17 cellular contexts compared by ENCODE assay signal in genomic region chr4:163592207-163592606, GRCh38.
DNase-seq lines count a peak whose midpoint lies in the region; FAIRE-seq and TF ChIP-seq lines count a peak whose summit lies in the region.
"Had no signal": no experiment of that assay in that cellular context is flagged by ENCODE, and none has a peak within 500 bp of the region (broad histone marks: within the 10 kb centered on the region; RNA-seq: fewer than 3 reads in every experiment).

No MANE protein-coding gene starts in this region.

- H3K9me2 ChIP-seq in OCI-LY7 (ENCODE audit: insufficient read depth, low read length) (no peaks in the 10 kb centered on the region), neural cell (ENCODE audit: insufficient read depth, low read length) (no peaks in the 10 kb centered on the region)

- CTCF ChIA-PET in OCI-LY7 (lab: Charles Lee; ENCODE audit: unreplicated experiment): interaction anchor here (0.7 to 1.8 kb wide), 4 partner anchors 8 to 73 kb away, joined by 3 to 8 read pairs (median 4); no protein-coding TSS in a partner anchor
- CTCF ChIA-PET in activated CD4-positive, alpha-beta memory T cell treated with anti-CD3 and anti-CD28 coated beads, Interleukin-2, amount 10 ng/mL, durations not matched to agents 7 days and 5 days (lab: Charles Lee): no interaction called here

- H3K4me3 ChIP-seq in OCI-LY7 (ENCODE audit: low read depth, low read length, poor library complexity, severe bottlenecking) (peak overlapping the region; percentile 57), neural cell (ENCODE audit: low read length) (no peak overlapping the region)
- H3K4me3 ChIP-seq: dorsolateral prefrontal cortex, testis had no signal

- no peaks in the 10 kb centered on the region for H3K27me3 ChIP-seq in neural cell (ENCODE audit: insufficient read depth, low read depth, low read length)
- H3K27me3 ChIP-seq: dorsolateral prefrontal cortex, testis had no signal

- no peak for TF ChIP-seq EP300 in neural cell (conservative IDR thresholded peaks at IDR 0.05; ENCODE audit: poor library complexity, severe bottlenecking)

- H3K27ac Mint-ChIP-seq in activated CD4-positive, alpha-beta memory T cell treated with anti-CD3 and anti-CD28 coated beads, Interleukin-2, amount 10 ng/mL, durations not matched to agents 7 days and 5 days: no peak overlapping the region
- H3K27ac Mint-ChIP-seq: immature natural killer cell, T-cell had no signal

- no peaks in the 10 kb centered on the region for H3F3A ChIP-seq in neural cell (ENCODE audit: insufficient read depth, low read length, poor library complexity, severe bottlenecking)

- no peak overlapping the region for H3K9ac ChIP-seq in neural cell (ENCODE audit: low read length)

- no peaks in the 10 kb centered on the region for H3K36me3 Mint-ChIP-seq in activated CD4-positive, alpha-beta memory T cell treated with anti-CD3 and anti-CD28 coated beads, Interleukin-2, amount 10 ng/mL, durations not matched to agents 7 days and 5 days (ENCODE audit: low read depth)
- H3K36me3 Mint-ChIP-seq: immature natural killer cell had no signal

- H3K9me3 ChIP-seq in OCI-LY7 (ENCODE audit: low read length): peaks cover 28% of the 10 kb centered on the region
- no peaks in the 10 kb centered on the region for H3K9me3 ChIP-seq in neural cell (ENCODE audit: low read length)
- H3K9me3 ChIP-seq: testis had no signal

- H4K20me1 ChIP-seq in OCI-LY7 (ENCODE audit: insufficient read depth, low read length) (no peaks in the 10 kb centered on the region), neural cell (ENCODE audit: insufficient read depth) (no peaks in the 10 kb centered on the region)

- peak overlapping the region; percentile 37; the same call in 1 of the 2 replicates for H2AFZ ChIP-seq in OCI-LY7 (ENCODE audit: low read length)
- H2AFZ ChIP-seq in neural cell (ENCODE audit: low read depth, low read length): no peak overlapping the region

- H3K27me3 Mint-ChIP-seq in activated CD4-positive, alpha-beta memory T cell treated with anti-CD3 and anti-CD28 coated beads, Interleukin-2, amount 10 ng/mL, durations not matched to agents 7 days and 5 days: peaks cover 3% of the 10 kb centered on the region

- peak overlapping the region; percentile 98 for H3K27ac ChIP-seq in OCI-LY7 (ENCODE audit: low read depth, low read length, poor library complexity, severe bottlenecking)
- no peak overlapping the region for H3K27ac ChIP-seq in neural cell (ENCODE audit: low read length)
- H3K27ac ChIP-seq: testis had no signal

- H3K4me3 Mint-ChIP-seq in activated CD4-positive, alpha-beta memory T cell treated with anti-CD3 and anti-CD28 coated beads, Interleukin-2, amount 10 ng/mL, durations not matched to agents 7 days and 5 days: no peak overlapping the region
- H3K4me3 Mint-ChIP-seq: immature natural killer cell, T-cell had no signal

- no peaks in the 10 kb centered on the region for H3K9me3 Mint-ChIP-seq in activated CD4-positive, alpha-beta memory T cell treated with anti-CD3 and anti-CD28 coated beads, Interleukin-2, amount 10 ng/mL, durations not matched to agents 7 days and 5 days

- BruUV-seq in OCI-LY7 (replicated peaks; lab: Mats Ljungman, UMichigan): TSS peak; percentile 79

- no peak for TF ChIP-seq RAD21 in neural cell (conservative IDR thresholded peaks at IDR 0.05)

- TF ChIP-seq CTCF in D721Med (IDR thresholded peaks at IDR 0.05; ENCODE audit: insufficient read depth, missing control alignments) (no peak), OCI-LY7 (conservative IDR thresholded peaks at IDR 0.05; ENCODE audit: low read length) (no peak), neural cell (IDR thresholded peaks at IDR 0.05; ENCODE audit: poor library complexity, severe bottlenecking) (no peak)

- DNase-seq in D721Med (ENCODE audit: insufficient read length, low spot score) (no peak), Kasumi-1 (lab: John Stamatoyannopoulos, UW) (peak; percentile 27 to 28), OCI-LY7 (ENCODE audit: low spot score) (peak; percentile 40), NK-92 (lab: John Stamatoyannopoulos, UW; ENCODE audit: unreplicated experiment) (no peak), iPS-NIHi7 (ENCODE audit: extremely low spot score) (no peak)
- no peak for DNase-seq in activated CD4-positive, alpha-beta memory T cell treated with anti-CD3 and anti-CD28 coated beads, Interleukin-2, amount 10 ng/mL, durations not matched to agents 7 days and 5 days
- DNase-seq: activated CD4-positive, CD25-positive, alpha-beta regulatory T cell; dorsolateral prefrontal cortex; immature natural killer cell; mesendoderm; NCI-H1092 treated with DMSO at 0.1 percent for 48 hours; right cardiac atrium; stimulated activated CD4-positive, alpha-beta T cell treated with anti-CD3 and anti-CD28 coated beads, Interleukin-2, amount 100 ng/mL, for 24 hours; T-cell; testis had no signal

- H3K4me2 ChIP-seq in OCI-LY7 (ENCODE audit: low read length): peak overlapping the region; percentile 68
- H3K4me2 ChIP-seq in neural cell (ENCODE audit: low read length): no peak overlapping the region

- FAIRE-seq in D721Med (lab: Jason Lieb, UNC): peak; percentile 44
- FAIRE-seq: RCC 7860 had no signal

- H3K36me3 ChIP-seq in OCI-LY7 (ENCODE audit: insufficient read depth, low read length) (peaks cover 23% of the 10 kb centered on the region), neural cell (ENCODE audit: insufficient read depth, low read length) (no peaks in the 10 kb centered on the region)

- peaks cover 69% of the 10 kb centered on the region for H3K4me1 ChIP-seq in OCI-LY7 (ENCODE audit: insufficient read depth, low read length, poor library complexity, severe bottlenecking)
- H3K4me1 ChIP-seq: testis had no signal

- H3K79me2 ChIP-seq in OCI-LY7 (ENCODE audit: insufficient read depth, low read depth, low read length): no peaks in the 10 kb centered on the region
- no peaks in the 10 kb centered on the region for H3K79me2 ChIP-seq in neural cell (replicated peaks; ENCODE audit: insufficient read depth, low read length)

- H3K4me1 Mint-ChIP-seq in activated CD4-positive, alpha-beta memory T cell treated with anti-CD3 and anti-CD28 coated beads, Interleukin-2, amount 10 ng/mL, durations not matched to agents 7 days and 5 days: no peaks in the 10 kb centered on the region

- POLR2A ChIA-PET in OCI-LY7 (lab: Charles Lee): interaction anchor here (0.6 to 16.8 kb wide), 22 partner anchors 9 to 809 kb away, joined by 3 to 220 read pairs (median 4); no protein-coding TSS in a partner anchor
- POLR2A ChIA-PET in activated CD4-positive, alpha-beta memory T cell treated with anti-CD3 and anti-CD28 coated beads, Interleukin-2, amount 10 ng/mL, durations not matched to agents 7 days and 5 days (lab: Charles Lee): no interaction called here

- intact Hi-C loops in OCI-LY7 (cut with micrococcal nuclease; ENCODE audit: unreplicated experiment): no loop called here

TF ChIP-seq in neural cell, 6 proteins besides CTCF, POLR2A, EP300 and RAD21:
- TF ChIP-seq EZH2 (IDR thresholded peaks at IDR 0.05; ENCODE audit: borderline replicate concordance, insufficient read depth, low read length, poor library complexity, severe bottlenecking) (no peak), MXI1 (conservative IDR thresholded peaks at IDR 0.05; ENCODE audit: poor library complexity, severe bottlenecking) (no peak), TAF1 (IDR thresholded peaks at IDR 0.05; ENCODE audit: low read depth) (no peak), POLR2AphosphoS5 (IDR thresholded peaks at IDR 0.05) (no peak), REST (IDR thresholded peaks at IDR 0.05; ENCODE audit: borderline replicate concordance) (peak; percentile 33), SMC3 (conservative IDR thresholded peaks at IDR 0.05; ENCODE audit: poor library complexity) (no peak)

Comparison
In these comparisons a context has a peak if more than half of its experiments do, and no peak if none do; other contexts are left out.
1. DNase-seq: peak in Kasumi-1 (2 of 2) and OCI-LY7 (single experiment); none in D721Med (single experiment), NK-92 (single experiment), activated CD4-positive, alpha-beta memory T cell treated with anti-CD3 and anti-CD28 coated beads, Interleukin-2, amount 10 ng/mL, durations not matched to agents 7 days and 5 days (single experiment) and iPS-NIHi7 (single experiment).